Comparison of ENCODE assay signal across 2 cellular contexts in the genomic region with DNA sequence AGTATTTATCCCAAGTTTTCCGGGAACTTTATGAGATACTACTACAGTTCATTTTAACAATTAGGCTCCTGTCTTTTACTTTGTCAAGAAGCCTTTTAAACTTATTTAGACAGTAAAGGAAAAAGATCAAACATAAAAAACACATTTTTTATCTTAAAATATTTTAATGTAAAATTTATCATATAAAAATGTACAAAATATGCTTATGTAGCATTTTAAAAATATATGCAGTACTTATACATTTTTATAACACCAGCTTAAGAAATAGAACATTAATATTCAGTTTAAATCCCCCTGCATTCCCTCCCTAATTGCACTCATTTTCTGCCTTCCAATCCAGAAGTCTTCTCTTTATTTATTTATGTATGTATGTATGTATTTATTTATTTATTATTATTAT.
TF ChIP-seq lines count a peak whose summit lies in the region.

No MANE protein-coding gene starts in this region.

TF ChIP-seq in A549, 52 proteins besides CTCF, POLR2A, EP300 and RAD21:
- peak; percentile 30 for TF ChIP-seq MAFK (IDR thresholded peaks at IDR 0.05; ENCODE audit: partially characterized antibody)

TF ChIP-seq in K562, 482 proteins besides CTCF, POLR2A, EP300 and RAD21:
- TF ChIP-seq ZNF316 (IDR thresholded peaks at IDR 0.05) (peak; percentile 93), MAFG (tag; conservative IDR thresholded peaks at IDR 0.05) (peak; percentile 66), MAFF (IDR thresholded peaks at IDR 0.05; ENCODE audit: low read length) (peak; percentile 49; the same call in 1 of the 2 replicates), C11orf30 (IDR thresholded peaks at IDR 0.05; ENCODE audit: low read depth) (peak; percentile 85)
